Comparison of ENCODE assay signal across 23 cellular contexts in the genomic region with DNA sequence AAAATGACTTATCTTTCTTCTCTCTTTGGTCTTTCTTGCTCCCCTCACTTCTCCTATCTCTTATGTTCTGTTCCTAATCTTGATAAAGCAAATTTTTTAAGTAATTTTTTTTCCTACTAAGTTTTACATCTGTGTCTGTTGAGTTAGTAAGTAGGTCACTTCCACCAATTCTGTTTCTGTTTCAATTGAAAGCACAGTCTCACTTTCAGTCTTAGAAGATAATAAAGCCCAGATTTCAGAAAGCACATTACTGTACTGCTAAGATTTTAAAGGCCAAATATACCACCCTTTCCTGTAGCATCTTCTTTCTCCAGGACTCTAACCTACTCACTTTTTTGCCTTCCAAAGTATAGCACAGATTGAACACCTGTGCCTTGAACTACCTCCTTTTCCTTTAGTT.
DNase-seq lines count a peak whose midpoint lies in the region; ATAC-seq lines count a peak whose summit lies in the region.
"Had no signal": no experiment of that assay in that cellular context is flagged by ENCODE, and none has a peak within 500 bp of the region (broad histone marks: within the 10 kb centered on the region; RNA-seq: fewer than 3 reads in every experiment).

No MANE protein-coding gene starts in this region.

- DNase-seq in GM19238 (ENCODE audit: insufficient read length, low spot score), result no peak
- DNase-seq in substantia nigra (lab: John Stamatoyannopoulos, UW), result no peak
- no peak for DNase-seq in NCI-H2081 (lab: John Stamatoyannopoulos, UW)
- no peak for DNase-seq in middle frontal gyrus (ENCODE audit: extremely low spot score, low spot score)
- DNase-seq: activated CD4-positive, alpha-beta T cell treated with anti-CD3 and anti-CD28 coated beads, Interleukin-2, amount 50 U/mL, for 48 hours; activated CD8-positive, alpha-beta memory T cell treated with anti-CD3 and anti-CD28 coated beads, Interleukin-2, amount 50 U/mL, for 4 hours; anterior cingulate cortex; effector memory CD8-positive, alpha-beta T cell; foreskin keratinocyte; GOT3; left colon; NCI-H1417 treated with DMSO at 0.1 percent for 48 hours; NCI-H2107; NCI-H510A treated with DMSO at 0.1 percent for 48 hours; NK-92 treated with Interleukin-12 subunit alpha and Interleukin-12 subunit beta, amount 100 ng/mL, for 24 hours; T-helper 1 cell; tibial artery had no signal

- no peak overlapping the region for H3K27ac ChIP-seq in substantia nigra (ENCODE audit: low read depth, low read length, poor library complexity, severe bottlenecking)
- H3K27ac ChIP-seq: coronary artery, foreskin keratinocyte, tibial artery had no signal

- peak; percentile 82 for ATAC-seq in GM21390 (IDR thresholded peaks at IDR 0.05; ENCODE audit: unreplicated experiment)
- peak; percentile 77 for ATAC-seq in HG03025 (IDR thresholded peaks at IDR 0.05; ENCODE audit: low FRiP score, unreplicated experiment)
- peak; percentile 75 for ATAC-seq in HG03460 (IDR thresholded peaks at IDR 0.05; ENCODE audit: unreplicated experiment)
- ATAC-seq: activated T-helper 17 cell treated with anti-CD3 and anti-CD28 coated beads, Interleukin-2, amount 50 U/mL, for 72 hours; effector memory CD8-positive, alpha-beta T cell; foreskin keratinocyte; left colon; sciatic nerve had no signal
